ENCODE assay signal across 11 cellular contexts in genomic region chr5:88677943-88678779, GRCh38.
DNase-seq lines count a peak whose midpoint lies in the region; ATAC-seq lines count a peak whose summit lies in the region.
"Had no signal": no experiment of that assay in that cellular context is flagged by ENCODE, and none has a peak within 500 bp of the region (broad histone marks: within the 10 kb centered on the region; RNA-seq: fewer than 3 reads in every experiment).

No MANE protein-coding gene starts in this region.

- no peak for ATAC-seq in GM21447 (IDR thresholded peaks at IDR 0.05; ENCODE audit: unreplicated experiment)
- ATAC-seq in GM21529 (IDR thresholded peaks at IDR 0.05; ENCODE audit: unreplicated experiment), result no peak
- ATAC-seq: left colon; stimulated activated memory B cell treated with anti-CD40 and anti-IgM and Interleukin-4, amounts not matched to agents 10 μg/mL and 1 μg/mL and 100 μg/mL, for 72 hours had no signal

- DNase-seq in NCI-H2227 (lab: John Stamatoyannopoulos, UW; ENCODE audit: unreplicated experiment) (peak; percentile 26), NCI-H2227 treated with DMSO at 0.1 percent for 48 hours (lab: John Stamatoyannopoulos, UW) (no peak), NCI-H748 (lab: John Stamatoyannopoulos, UW; ENCODE audit: unreplicated experiment) (peak; percentile 64), occipital lobe (lab: John Stamatoyannopoulos, UW) (peak; percentile 43), SW 1271 (lab: John Stamatoyannopoulos, UW) (no peak)
- DNase-seq: colonic mucosa, left colon had no signal

- peak overlapping the region; percentile 98 for H3K27ac ChIP-seq in cingulate gyrus (ENCODE audit: low read depth, low read length)
- H3K27ac ChIP-seq: colonic mucosa had no signal

Comparison
In these comparisons a context has a peak if more than half of its experiments do, and no peak if none do; other contexts are left out.
1. DNase-seq: peak in NCI-H2227 (single experiment), NCI-H748 (single experiment) and occipital lobe (single experiment); none in NCI-H2227 treated with DMSO at 0.1 percent for 48 hours (single experiment) and SW 1271 (0 of 2).